In the genomic region with DNA sequence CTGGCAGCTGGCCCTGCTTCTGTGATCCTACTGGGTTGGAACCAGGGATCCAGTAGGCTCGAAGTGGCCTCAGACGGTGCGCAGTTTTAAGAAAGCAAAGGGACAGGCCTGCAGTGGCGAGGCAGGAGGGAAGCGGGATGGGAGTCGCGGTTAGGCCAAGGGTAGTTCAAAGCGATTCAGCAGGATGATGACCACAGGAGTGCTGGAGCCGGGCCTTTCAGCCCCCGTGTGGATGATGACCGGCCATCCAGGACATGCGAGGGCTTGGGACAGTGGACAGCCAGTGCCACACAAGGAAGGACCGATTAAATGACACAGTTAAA, we compare ENCODE assay signal across 1 cellular context.
TF ChIP-seq lines count a peak whose summit lies in the region.

No MANE protein-coding gene starts in this region.

TF ChIP-seq in HepG2, 621 proteins besides CTCF, POLR2A, EP300 and RAD21 (continued from another document):
- TF ChIP-seq ZNF740 (CRISPR knock-in tag; IDR thresholded peaks at IDR 0.05) (no peak), ZNF33A (CRISPR knock-in tag; IDR thresholded peaks at IDR 0.05; ENCODE audit: borderline replicate concordance) (no peak), ZNF256 (CRISPR knock-in tag; conservative IDR thresholded peaks at IDR 0.05) (no peak), TGIF2 (CRISPR knock-in tag; IDR thresholded peaks at IDR 0.05) (peak; percentile 28; the same call in 1 of the 2 replicates), RBM22 (optimal IDR thresholded peaks at IDR 0.05; ENCODE audit: low read length) (no peak), SNAPC4 (CRISPR knock-in tag; IDR thresholded peaks at IDR 0.05) (no peak), ZNF589 (CRISPR knock-in tag; conservative IDR thresholded peaks at IDR 0.05) (no peak), ZNF672 (CRISPR knock-in tag; IDR thresholded peaks at IDR 0.05) (no peak), EHMT2 (IDR thresholded peaks at IDR 0.05; ENCODE audit: borderline replicate concordance, low read depth, low read length) (no peak), IRF2 (CRISPR knock-in tag; IDR thresholded peaks at IDR 0.05) (0 out of 2 replicates have a peak, but pooled peaks have one; percentile 5), PITX1 (CRISPR knock-in tag; IDR thresholded peaks at IDR 0.05) (no peak), ZGPAT (CRISPR knock-in tag; IDR thresholded peaks at IDR 0.05) (no peak), ZFY (CRISPR knock-in tag; IDR thresholded peaks at IDR 0.05) (0 out of 2 replicates have a peak, but pooled peaks have one; percentile 11)
- TF ChIP-seq, protein P1, sequence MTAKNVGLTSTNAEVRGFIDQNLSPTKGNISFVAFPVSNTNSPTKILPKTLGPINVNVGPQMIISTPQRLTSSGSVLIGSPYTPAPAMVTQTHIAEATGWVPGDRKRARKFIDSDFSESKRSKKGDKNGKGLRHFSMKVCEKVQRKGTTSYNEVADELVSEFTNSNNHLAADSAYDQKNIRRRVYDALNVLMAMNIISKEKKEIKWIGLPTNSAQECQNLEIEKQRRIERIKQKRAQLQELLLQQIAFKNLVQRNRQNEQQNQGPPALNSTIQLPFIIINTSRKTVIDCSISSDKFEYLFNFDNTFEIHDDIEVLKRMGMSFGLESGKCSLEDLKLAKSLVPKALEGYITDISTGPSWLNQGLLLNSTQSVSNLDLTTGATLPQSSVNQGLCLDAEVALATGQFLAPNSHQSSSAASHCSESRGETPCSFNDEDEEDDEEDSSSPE (CRISPR knock-in tag; IDR thresholded peaks at IDR 0.05) = no peak
